ENCODE assay signal across 1 cellular context in the genomic region with DNA sequence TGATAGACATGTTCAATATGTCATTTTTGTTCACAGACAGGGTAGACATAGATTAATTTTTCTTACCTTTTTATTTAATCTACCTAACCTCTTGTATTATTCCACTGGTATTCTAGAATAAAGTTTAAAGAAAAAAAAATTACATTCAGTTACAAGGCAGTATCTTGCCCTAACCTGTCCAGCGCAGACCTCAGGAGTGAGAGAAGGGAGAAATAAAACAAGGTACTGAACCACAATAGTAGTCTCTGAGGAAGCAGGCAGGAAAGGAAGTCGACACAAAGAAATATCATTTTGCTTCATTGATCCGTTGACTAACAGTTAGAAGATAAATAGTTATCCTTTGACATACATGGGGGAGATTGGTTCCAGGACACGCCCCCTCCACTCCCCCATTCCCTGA.
TF ChIP-seq lines count a peak whose summit lies in the region.

No MANE protein-coding gene starts in this region.

TF ChIP-seq in HEK293, 187 proteins besides CTCF, POLR2A, EP300 and RAD21:
- 0 out of 2 replicates have a peak, but pooled peaks have one; percentile 26 for TF ChIP-seq KLF10 (tag by site-specific recombination; IDR thresholded peaks at IDR 0.05)
- no peak for TF ChIP-seq ZNF311 (tag by site-specific recombination; IDR thresholded peaks at IDR 0.05; ENCODE audit: borderline replicate concordance)
